Comparison of ENCODE assay signal across 10 cellular contexts in the genomic region with DNA sequence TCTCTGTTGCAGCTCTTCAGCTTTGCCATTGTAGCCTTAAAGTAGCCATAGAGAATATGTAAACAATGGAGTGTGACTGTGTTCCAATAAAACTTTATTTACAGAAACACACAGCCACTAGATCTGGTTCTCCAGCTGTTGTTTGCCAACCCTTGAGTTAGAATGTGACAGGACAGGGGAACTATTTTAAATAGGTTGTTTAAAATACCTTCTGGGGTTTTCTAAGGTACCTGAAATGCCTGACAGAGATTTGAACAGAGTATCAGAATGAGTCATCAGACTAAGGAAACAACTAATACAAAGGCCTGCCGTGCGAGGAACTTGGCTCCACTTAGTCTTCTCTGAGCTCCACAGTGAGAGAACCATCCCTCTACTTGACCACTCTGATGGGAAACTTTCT.
DNase-seq lines count a peak whose midpoint lies in the region; ATAC-seq and TF ChIP-seq lines count a peak whose summit lies in the region.
"Had no signal": no experiment of that assay in that cellular context is flagged by ENCODE, and none has a peak within 500 bp of the region (broad histone marks: within the 10 kb centered on the region; RNA-seq: fewer than 3 reads in every experiment).

No MANE protein-coding gene starts in this region.

- H3K36me3 Mint-ChIP-seq in glutamatergic neuron (ENCODE audit: unreplicated experiment), result no peaks in the 10 kb centered on the region

- H3K27me3 ChIP-seq in GM23248 (replicated peaks; ENCODE audit: insufficient read depth), result no peaks in the 10 kb centered on the region

- no peaks in the 10 kb centered on the region for H3K79me2 ChIP-seq in GM23248 (ENCODE audit: insufficient read depth)

- H3K4me2 ChIP-seq in GM23248 (ENCODE audit: unreplicated experiment), result no peak overlapping the region

- in situ Hi-C loops in GM23248 (cut with MboI), result loop anchor here (25.0 kb wide), 1 partner anchor 100 kb away; the partner anchor contains the start of gene FAM170A

- DNase-seq in fibroblast of the aortic adventitia (ENCODE audit: low read depth) (peak; percentile 61), hepatic stellate cell (ENCODE audit: low spot score) (no peak), glutamatergic neuron (no peak), GM23248 (no peak)
- no peak for DNase-seq in activated naive CD4-positive, alpha-beta T cell treated with anti-CD3 and anti-CD28 coated beads, Interleukin-2, amount 50 U/mL, for 16 hours

- H3K4me1 ChIP-seq in GM23248 (ENCODE audit: insufficient read depth), result no peaks in the 10 kb centered on the region

- WGBS in GM23248 (ENCODE audit: low coverage in 1 of 2, low lambda C conversion rate in 2 of 2, missing lambda C conversion rate in 2 of 2), 2 experiments, result 84 to 88% methylated on average over 2 of the region's 2 CpGs

- no peaks in the 10 kb centered on the region for H4K20me1 ChIP-seq in GM23248 (ENCODE audit: insufficient read depth)

- no peak overlapping the region for H3K4me3 ChIP-seq in fibroblast of the aortic adventitia (ENCODE audit: low read depth, low read length)
- H3K4me3 ChIP-seq in GM23248, result no peak overlapping the region
- H3K4me3 ChIP-seq: SK-N-MC had no signal

- H3K27ac ChIP-seq in GM23248, result no peak overlapping the region
- H3K27ac ChIP-seq: SK-N-MC had no signal

- H3K27me3 Mint-ChIP-seq in glutamatergic neuron (ENCODE audit: unreplicated experiment), result no peaks in the 10 kb centered on the region
- H3K27me3 Mint-ChIP-seq: brain had no signal

- H3K27ac Mint-ChIP-seq in glutamatergic neuron (ENCODE audit: unreplicated experiment), result no peak overlapping the region
- H3K27ac Mint-ChIP-seq: brain had no signal

- TF ChIP-seq CTCF in fibroblast of the aortic adventitia (IDR thresholded peaks at IDR 0.05; ENCODE audit: insufficient read depth, low read length), result no peak
- TF ChIP-seq CTCF in glutamatergic neuron (IDR thresholded peaks at IDR 0.05; ENCODE audit: partially characterized antibody, unreplicated experiment), result no peak

- H3K9me3 Mint-ChIP-seq in glutamatergic neuron (ENCODE audit: unreplicated experiment), result no peaks in the 10 kb centered on the region
- H3K9me3 Mint-ChIP-seq: brain had no signal

- peak; percentile 100 for ATAC-seq in GM18505 (IDR thresholded peaks at IDR 0.05; ENCODE audit: unreplicated experiment)
- peak; percentile 100 for ATAC-seq in GM21447 (IDR thresholded peaks at IDR 0.05; ENCODE audit: unreplicated experiment)
- peak; percentile 100 for ATAC-seq in HG03442 (IDR thresholded peaks at IDR 0.05; ENCODE audit: unreplicated experiment)

- H3F3A ChIP-seq in GM23248 (ENCODE audit: insufficient read depth), result no peaks in the 10 kb centered on the region

- H3K36me3 ChIP-seq in GM23248 (ENCODE audit: low read depth), result peaks cover 12% of the 10 kb centered on the region; the same call in 1 of the 2 replicates

- no peak overlapping the region for H2AFZ ChIP-seq in GM23248

- H3K4me3 Mint-ChIP-seq in glutamatergic neuron (ENCODE audit: unreplicated experiment), result no peak overlapping the region
- H3K4me3 Mint-ChIP-seq: brain had no signal

- no peak for TF ChIP-seq POLR2A in GM18505 (IDR thresholded peaks at IDR 0.05; ENCODE audit: borderline replicate concordance, extremely low read depth, insufficient read depth, insufficient read length)

- no peaks in the 10 kb centered on the region for H3K9me2 ChIP-seq in GM23248 (ENCODE audit: insufficient read depth)

- no peaks in the 10 kb centered on the region for H3K9me3 ChIP-seq in GM23248 (ENCODE audit: low read depth)

- no peak overlapping the region for H3K9ac ChIP-seq in GM23248

- no peaks in the 10 kb centered on the region for H3K4me1 Mint-ChIP-seq in glutamatergic neuron (ENCODE audit: low read depth, unreplicated experiment)
- H3K4me1 Mint-ChIP-seq: brain had no signal
